In the genomic region with DNA sequence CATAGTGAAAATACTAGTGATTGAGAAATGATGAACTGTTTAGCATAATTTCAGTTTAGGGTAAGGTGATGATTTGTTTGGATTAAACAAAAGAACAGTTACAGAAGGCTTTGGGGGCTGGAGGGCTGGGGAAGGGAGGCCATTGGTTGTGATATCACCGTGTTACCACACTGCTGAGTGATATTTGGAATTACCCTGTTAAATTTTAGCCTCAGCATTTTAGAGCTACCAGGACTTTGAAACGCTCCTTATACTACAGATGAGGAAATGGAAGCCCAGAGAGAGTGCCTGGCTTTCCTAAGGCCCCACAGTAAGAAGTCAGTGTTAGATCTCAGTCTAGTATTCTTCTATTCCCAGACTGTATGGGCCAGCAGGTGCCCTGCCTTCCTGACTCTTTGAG, we compare ENCODE assay signal across 17 cellular contexts. TPM values are rescaled to one million over a fixed set of nuclear protein-coding genes. Genes with fewer than 3 reads are reported as not detected.
DNase-seq lines count a peak whose midpoint lies in the region; ATAC-seq, FAIRE-seq and TF ChIP-seq lines count a peak whose summit lies in the region.
"Had no signal": no experiment of that assay in that cellular context is flagged by ENCODE, and none has a peak within 500 bp of the region (broad histone marks: within the 10 kb centered on the region; RNA-seq: fewer than 3 reads in every experiment).

No MANE protein-coding gene starts in this region.

- 8% methylated on average over 2 of the region's 2 CpGs for WGBS in HepG2 (ENCODE audit: low lambda C conversion rate)
- 55% methylated on average over 2 of the region's 2 CpGs for WGBS in right lobe of liver (ENCODE audit: insufficient coverage, low coverage, low lambda C conversion rate, missing lambda C conversion rate)
- WGBS in neuronal stem cell (ENCODE audit: extremely low coverage in 2 of 2, insufficient read length in 2 of 2, insufficient replicate concordance in 1 of 2), 2 donors: no CpG with 5 or more reads among the region's 2 CpGs
- 49 to 63% (median 62%) methylated on average over 2 of the region's 2 CpGs for WGBS in small intestine, 3 donors

- no peak overlapping the region for H3K9ac ChIP-seq in HepG2 (ENCODE audit: insufficient read depth, low read depth, low read length)
- H3K9ac ChIP-seq in OCI-LY3 (ENCODE audit: low read length): no peak overlapping the region
- no peak overlapping the region for H3K9ac ChIP-seq in neuronal stem cell (ENCODE audit: low read depth, low read length, poor library complexity)
- H3K9ac ChIP-seq: BLaER1, KMS-11 had no signal

- in situ Hi-C loops in HepG2 (cut with HindIII; ENCODE audit: extremely low pct_ligation_motif_present, low pct_unique_long_range_greater_than_20kb): no loop called here

- no peaks in the 10 kb centered on the region for H3K79me1 ChIP-seq in neuronal stem cell (ENCODE audit: low read depth, low read length)

- POLR2A ChIA-PET in HepG2 (lab: Yijun Ruan, JAX): no interaction called here

- H4K20me1 ChIP-seq in HepG2 (ENCODE audit: insufficient read depth, low read length): no peaks in the 10 kb centered on the region
- no peaks in the 10 kb centered on the region for H4K20me1 ChIP-seq in GM23338 (replicated peaks; ENCODE audit: insufficient read depth)
- no peaks in the 10 kb centered on the region for H4K20me1 ChIP-seq in OCI-LY3 (ENCODE audit: insufficient read depth, low read length)
- H4K20me1 ChIP-seq: BLaER1 had no signal

- H2BK12ac ChIP-seq in neuronal stem cell (ENCODE audit: low read length): no peak overlapping the region

- no peak overlapping the region for H2AK5ac ChIP-seq in neuronal stem cell (ENCODE audit: low read depth, low read length)

- H3K4me3 Mint-ChIP-seq in GM23338: no peak overlapping the region
- H3K4me3 Mint-ChIP-seq in activated CD4-positive, alpha-beta T cell treated with anti-CD3 and anti-CD28 coated beads, Interleukin-2, amount 10 ng/mL, durations not matched to agents 24 days and 14 days: no peak overlapping the region
- H3K4me3 Mint-ChIP-seq: CD14-positive monocyte; CD4-positive, alpha-beta memory T cell had no signal

- peaks cover 4% of the 10 kb centered on the region for H3K27me3 Mint-ChIP-seq in GM23338 (ENCODE audit: insufficient read depth, low read depth, poor library complexity)
- H3K27me3 Mint-ChIP-seq in activated CD4-positive, alpha-beta T cell treated with anti-CD3 and anti-CD28 coated beads, Interleukin-2, amount 10 ng/mL, durations not matched to agents 24 days and 14 days: peaks cover 7% of the 10 kb centered on the region
- H3K27me3 Mint-ChIP-seq: CD4-positive, alpha-beta memory T cell had no signal

- no peak overlapping the region for H4K91ac ChIP-seq in neuronal stem cell (ENCODE audit: low read depth, low read length, poor library complexity)

- no peak overlapping the region for H2BK120ac ChIP-seq in neuronal stem cell (ENCODE audit: low read depth, low read length)

- intact Hi-C loops in HepG2 (cut with micrococcal nuclease; ENCODE audit: unreplicated experiment): no loop called here
- intact Hi-C loops in right lobe of liver (cut with DNase I): no loop called here
- intact Hi-C loops in activated CD4-positive, alpha-beta T cell treated with anti-CD3 and anti-CD28 coated beads, Interleukin-2, amount 10 ng/mL, durations not matched to agents 24 days and 14 days (cut with micrococcal nuclease): no loop called here

- no peak for FAIRE-seq in HepG2 (lab: Jason Lieb, UNC)
- no peak for FAIRE-seq in small intestine (lab: Jason Lieb, UNC)

- no peaks in the 10 kb centered on the region for H3K4me1 Mint-ChIP-seq in GM23338
- H3K4me1 Mint-ChIP-seq in activated CD4-positive, alpha-beta T cell treated with anti-CD3 and anti-CD28 coated beads, Interleukin-2, amount 10 ng/mL, durations not matched to agents 24 days and 14 days: peaks cover 15% of the 10 kb centered on the region

- no TSS peak for BruUV-seq in HepG2 (replicated peaks; lab: Mats Ljungman, UMichigan)

- no peak overlapping the region for H3K27ac Mint-ChIP-seq in GM23338
- H3K27ac Mint-ChIP-seq in activated CD4-positive, alpha-beta T cell treated with anti-CD3 and anti-CD28 coated beads, Interleukin-2, amount 10 ng/mL, durations not matched to agents 24 days and 14 days: no peak overlapping the region
- H3K27ac Mint-ChIP-seq: CD14-positive monocyte had no signal

- TF ChIP-seq CTCF in HepG2 (CRISPR knock-in tag; IDR thresholded peaks at IDR 0.05): no peak
- TF ChIP-seq CTCF in right lobe of liver (IDR thresholded peaks at IDR 0.05): no peak
- no peak for TF ChIP-seq CTCF in GM23338 (conservative IDR thresholded peaks at IDR 0.05; ENCODE audit: low read depth in 2 of 2)
- TF ChIP-seq CTCF in OCI-LY3 (IDR thresholded peaks at IDR 0.05; ENCODE audit: low read depth, low read length): no peak

- no peak overlapping the region for H2BK15ac ChIP-seq in neuronal stem cell (ENCODE audit: low read length)

- no peak for TF ChIP-seq RAD21 in HepG2 (CRISPR knock-in tag; IDR thresholded peaks at IDR 0.05)

- TF ChIP-seq EP300 in HepG2 (IDR thresholded peaks at IDR 0.05; ENCODE audit: low read depth in 2 of 2, low read length in 2 of 2) (no peak), HepG2 (CRISPR knock-in tag; IDR thresholded peaks at IDR 0.05; ENCODE audit: borderline replicate concordance) (no peak)

- H3K14ac ChIP-seq in neuronal stem cell (ENCODE audit: low read length): no peak overlapping the region

- ATAC-seq in HepG2 (no peak), right lobe of liver (no peak), GM23338 (no peak)

- no peak overlapping the region for H3K18ac ChIP-seq in neuronal stem cell (ENCODE audit: low read length)

- H3K27ac ChIP-seq in HepG2 (ENCODE audit: extremely low read length, insufficient read depth, low read length) (no peak overlapping the region), right lobe of liver (no peak overlapping the region), GM23338 (ENCODE audit: low read depth) (no peak overlapping the region), OCI-LY3 (ENCODE audit: low read length) (no peak overlapping the region), neuronal stem cell (replicated peaks; ENCODE audit: low read length) (no peak overlapping the region), small intestine (ENCODE audit: low read depth in 1 of 2, low read length in 1 of 2) (no peak overlapping the region)
- H3K27ac ChIP-seq: BLaER1, KMS-11 had no signal

- CTCF ChIA-PET in HepG2 (lab: Yijun Ruan, JAX; ENCODE audit: low intra/inter-chr PET ratio, low total read pairs): no interaction called here

- H2BK5ac ChIP-seq in neuronal stem cell (ENCODE audit: low read length): no peak overlapping the region

- H3K9me3 Mint-ChIP-seq in GM23338: no peaks in the 10 kb centered on the region
- H3K9me3 Mint-ChIP-seq in activated CD4-positive, alpha-beta T cell treated with anti-CD3 and anti-CD28 coated beads, Interleukin-2, amount 10 ng/mL, durations not matched to agents 24 days and 14 days: no peaks in the 10 kb centered on the region
- H3K9me3 Mint-ChIP-seq: CD4-positive, alpha-beta memory T cell had no signal

- H3K36me3 ChIP-seq in HepG2 (replicated peaks in 1 of 2; ENCODE audit: control insufficient read depth in 1 of 2, insufficient read depth in 2 of 2, low read length in 2 of 2): no peaks in the 10 kb centered on the region
- H3K36me3 ChIP-seq in right lobe of liver: no peaks in the 10 kb centered on the region
- no peaks in the 10 kb centered on the region for H3K36me3 ChIP-seq in GM23338 (ENCODE audit: insufficient read depth)
- H3K36me3 ChIP-seq in OCI-LY3 (replicated peaks; ENCODE audit: low read depth, low read length): no peaks in the 10 kb centered on the region
- no peaks in the 10 kb centered on the region for H3K36me3 ChIP-seq in neuronal stem cell (replicated peaks in 1 of 2; ENCODE audit: control insufficient read depth in 2 of 2, insufficient read depth in 2 of 2, low read length in 2 of 2)
- H3K36me3 ChIP-seq in small intestine (ENCODE audit: control insufficient read depth in 2 of 2, insufficient read depth in 2 of 2, low read length in 2 of 2): no peaks in the 10 kb centered on the region
- H3K36me3 ChIP-seq: BLaER1, HAP-1 had no signal

- no peak overlapping the region for H4K8ac ChIP-seq in neuronal stem cell (ENCODE audit: low read depth, low read length)

- H3K4me3 ChIP-seq in HepG2 (replicated peaks in 1 of 3; ENCODE audit: insufficient read depth in 1 of 3, low read depth in 2 of 3, low read length in 3 of 3) (no peak overlapping the region), right lobe of liver (no peak overlapping the region), GM23338 (no peak overlapping the region), OCI-LY3 (ENCODE audit: low read length) (no peak overlapping the region), neuronal stem cell (ENCODE audit: low read length in 2 of 2) (no peak overlapping the region), small intestine (ENCODE audit: low read depth in 1 of 2, low read length in 2 of 2) (no peak overlapping the region)
- H3K4me3 ChIP-seq: BLaER1, HAP-1 had no signal

- TF ChIP-seq POLR2A in HepG2 (IDR thresholded peaks at IDR 0.05; ENCODE audit: insufficient read depth in 1 of 2, low read depth in 2 of 2, low read length in 2 of 2) (no peak), right lobe of liver (IDR thresholded peaks at IDR 0.05) (no peak)

- H3K9me2 ChIP-seq in GM23338 (ENCODE audit: insufficient read depth): no peaks in the 10 kb centered on the region

- H3F3A ChIP-seq in GM23338 (replicated peaks; ENCODE audit: low read depth): no peaks in the 10 kb centered on the region

- no peak overlapping the region for H3K4ac ChIP-seq in neuronal stem cell (ENCODE audit: low read length)

- peak overlapping the region; percentile 46 for H3K4me2 ChIP-seq in HepG2 (ENCODE audit: low read depth, low read length)
- H3K4me2 ChIP-seq in GM23338: no peak overlapping the region
- H3K4me2 ChIP-seq in OCI-LY3 (ENCODE audit: low read length): peak overlapping the region; percentile 43
- no peak overlapping the region for H3K4me2 ChIP-seq in neuronal stem cell (ENCODE audit: insufficient read depth, low read length, poor library complexity, severe bottlenecking)
- H3K4me2 ChIP-seq: BLaER1, KMS-11 had no signal

- H2AFZ ChIP-seq in HepG2 (ENCODE audit: low read length) (no peak overlapping the region), GM23338 (peak overlapping the region; percentile 63), OCI-LY3 (ENCODE audit: low read depth, low read length) (peak overlapping the region; percentile 77), neuronal stem cell (ENCODE audit: low read length) (peak overlapping the region; percentile 7)

- no peaks in the 10 kb centered on the region; a peak in 1 of 5 replicates for H3K27me3 ChIP-seq in HepG2 (ENCODE audit: control insufficient read depth in 1 of 2, insufficient read depth in 2 of 2, low read length in 2 of 2)
- no peaks in the 10 kb centered on the region for H3K27me3 ChIP-seq in right lobe of liver
- no peaks in the 10 kb centered on the region for H3K27me3 ChIP-seq in GM23338 (ENCODE audit: insufficient read depth)
- peaks cover 8% of the 10 kb centered on the region; the same call in 1 of the 2 replicates for H3K27me3 ChIP-seq in OCI-LY3 (ENCODE audit: low read depth, low read length)
- no peaks in the 10 kb centered on the region for H3K27me3 ChIP-seq in neuronal stem cell (ENCODE audit: control insufficient read depth in 3 of 3, insufficient read depth in 3 of 3, low read depth in 1 of 3, low read length in 3 of 3)
- no peaks in the 10 kb centered on the region for H3K27me3 ChIP-seq in small intestine (ENCODE audit: control insufficient read depth in 2 of 2, insufficient read depth in 2 of 2, low read length in 2 of 2)
- H3K27me3 ChIP-seq: BLaER1 had no signal

- peaks cover 52% of the 10 kb centered on the region for H3K4me1 ChIP-seq in HepG2 (ENCODE audit: insufficient read depth, low read length)
- no peaks in the 10 kb centered on the region for H3K4me1 ChIP-seq in right lobe of liver
- H3K4me1 ChIP-seq in GM23338 (ENCODE audit: insufficient read depth): no peaks in the 10 kb centered on the region
- peaks cover 29% of the 10 kb centered on the region for H3K4me1 ChIP-seq in OCI-LY3 (ENCODE audit: low read length)
- no peaks in the 10 kb centered on the region for H3K4me1 ChIP-seq in neuronal stem cell (ENCODE audit: control insufficient read depth in 2 of 2, insufficient read depth in 1 of 2, low read depth in 1 of 2, low read length in 2 of 2)
- no peaks in the 10 kb centered on the region for H3K4me1 ChIP-seq in small intestine (ENCODE audit: control insufficient read depth in 2 of 2, insufficient read depth in 1 of 2, low read depth in 1 of 2, low read length in 1 of 2)
- H3K4me1 ChIP-seq: BLaER1, HAP-1 had no signal

- no peak overlapping the region for H3K23ac ChIP-seq in neuronal stem cell (ENCODE audit: low read depth, low read length, poor library complexity)

- no peaks in the 10 kb centered on the region for H3K79me2 ChIP-seq in HepG2 (ENCODE audit: insufficient read depth, low read length)
- H3K79me2 ChIP-seq in GM23338 (replicated peaks; ENCODE audit: insufficient read depth): no peaks in the 10 kb centered on the region
- H3K79me2 ChIP-seq in OCI-LY3 (ENCODE audit: low read length): no peaks in the 10 kb centered on the region

- DNase-seq in HepG2 (ENCODE audit: low spot score) (no peak), right lobe of liver (no peak), GM23338 (ENCODE audit: low spot score) (no peak), neuronal stem cell (ENCODE audit: low spot score) (no peak), small intestine (no peak)
- no peak for DNase-seq in central memory CD4-positive, alpha-beta T cell
- DNase-seq in activated CD4-positive, alpha-beta T cell treated with anti-CD3 and anti-CD28 coated beads, Interleukin-2, amount 10 ng/mL, durations not matched to agents 24 days and 14 days: no peak
- DNase-seq: 8988T; CD4-positive, alpha-beta memory T cell; DMS79 treated with DMSO at 0.1 percent for 48 hours; GF-D8 had no signal

- H3K9me3 ChIP-seq in HepG2 (ENCODE audit: low read length) (no peaks in the 10 kb centered on the region), right lobe of liver (no peaks in the 10 kb centered on the region), OCI-LY3 (ENCODE audit: insufficient read depth, low read length) (no peaks in the 10 kb centered on the region), neuronal stem cell (replicated peaks in 1 of 2; ENCODE audit: control insufficient read depth in 2 of 2, insufficient read depth in 1 of 2, low read depth in 1 of 2, low read length in 2 of 2) (no peaks in the 10 kb centered on the region), small intestine (ENCODE audit: control insufficient read depth, low read depth) (no peaks in the 10 kb centered on the region)
- H3K9me3 ChIP-seq: BLaER1, HAP-1 had no signal

- H3K36me3 Mint-ChIP-seq in GM23338 (ENCODE audit: low read depth): no peaks in the 10 kb centered on the region
- H3K36me3 Mint-ChIP-seq in activated CD4-positive, alpha-beta T cell treated with anti-CD3 and anti-CD28 coated beads, Interleukin-2, amount 10 ng/mL, durations not matched to agents 24 days and 14 days (ENCODE audit: low read depth): no peaks in the 10 kb centered on the region
- H3K36me3 Mint-ChIP-seq: CD14-positive monocyte; CD4-positive, alpha-beta memory T cell had no signal

RNA-seq across cellular contexts. Expression of a gene that starts 15.6 kb away (rescaled TPM):
- total RNA-seq in HepG2 (2016; rRNA removed; fragmentation: Illumina TruSeq; extraction: Trizol): not detected in 2 replicates
- total RNA-seq in HepG2 (2016; cell fraction: cytosol; rRNA removed; fragmentation: Illumina TruSeq; extraction: Trizol; ENCODE audit: low read depth): not detected in 2 replicates
- total RNA-seq in HepG2 (2016; cell fraction: insoluble cytoplasmic fraction; rRNA removed; fragmentation: Illumina TruSeq; extraction: Trizol): 0.04 TPM in 1 of 2 replicates, not detected in the other
- total RNA-seq in HepG2 (2016; cell fraction: membrane; rRNA removed; fragmentation: Illumina TruSeq; extraction: Trizol): not detected in 2 replicates
- total RNA-seq in HepG2 (2016; cell fraction: nucleus; rRNA removed; fragmentation: Illumina TruSeq; extraction: Trizol): 0.37 TPM in 1 of 2 replicates, not detected in the other
- 0.03 and 0.04 TPM in 2 replicates for polyA plus RNA-seq in HepG2 (2011; rRNA removed)
- polyA plus RNA-seq in HepG2 (2011; cell fraction: cytosol; rRNA removed): 0.01 and 0.03 TPM in 2 replicates
- polyA plus RNA-seq in HepG2 (2011; cell fraction: nucleus; rRNA removed): 0.10 and 0.21 TPM in 2 replicates
- polyA plus RNA-seq in HepG2 (2012): 0.04 and 0.19 TPM in 2 replicates
- not detected in 2 replicates for polyA plus RNA-seq in HepG2 (2016; cell fraction: cytosol; fragmentation: Illumina TruSeq; extraction: Trizol; ENCODE audit: low read depth)
- polyA plus RNA-seq in HepG2 (2016; cell fraction: insoluble cytoplasmic fraction; fragmentation: Illumina TruSeq; extraction: Trizol; ENCODE audit: low read depth): not detected in 2 replicates
- polyA plus RNA-seq in HepG2 (2016; cell fraction: membrane; fragmentation: Illumina TruSeq; extraction: Trizol; ENCODE audit: low read depth): not detected in 2 replicates
- polyA plus RNA-seq in HepG2 (2016; cell fraction: nucleus; fragmentation: Illumina TruSeq; extraction: Trizol; ENCODE audit: insufficient read depth, low read depth): 0.27 and 0.41 TPM in 2 replicates
- 0.04 TPM in 1 of 2 replicates, not detected in the other for polyA minus RNA-seq in HepG2 (2011; rRNA and poly(A)+ RNA removed; ENCODE audit: low replicate concordance)
- polyA minus RNA-seq in HepG2 (2011; cell fraction: cytosol; rRNA and poly(A)+ RNA removed): not detected in 2 replicates
- polyA minus RNA-seq in HepG2 (2011; cell fraction: nucleus; rRNA and poly(A)+ RNA removed): 0.39 and 1.5 TPM in 2 replicates
- total RNA-seq in right lobe of liver: under 1 TPM in 4 of 6 experiments, not detected in 2; 0.11 to 0.56 (median 0.29) TPM
- 0.10 and 9.2 TPM in 2 replicates for total RNA-seq in GM23338 (2014; rRNA removed; shearing (Covaris generic))
- 1.6 and 1.8 TPM in 2 replicates for polyA plus RNA-seq in GM23338 (2016; fragmentation: Nextera tagmentation; extraction: Ambion mirVana)
- polyA plus RNA-seq in neuronal stem cell (2013, experiment 1 of 2): 0.54 TPM
- polyA plus RNA-seq in neuronal stem cell (2013, experiment 2 of 2): 0.47 TPM
- polyA plus RNA-seq in small intestine: under 1 TPM in 1 of 3 donors, not detected in 2; 0.13 TPM
- total RNA-seq in activated CD4-positive, alpha-beta T cell treated with anti-CD3 and anti-CD28 coated beads, Interleukin-2, amount 10 ng/mL, durations not matched to agents 24 days and 14 days: 0.09 TPM in 1 of 2 replicates, not detected in the other
- total RNA-seq: H4 had no signal
- polyA plus RNA-seq: CD14-positive monocyte had no signal

RNA-seq across cellular contexts. Expression of a gene that starts 29.5 kb away (rescaled TPM):
- total RNA-seq in HepG2 (2016; rRNA removed; fragmentation: Illumina TruSeq; extraction: Trizol) (28.0 and 38.6 TPM in 2 replicates), right lobe of liver (1 to 10 TPM; 4.1 to 8.1 (median 5.0) TPM)
- total RNA-seq in HepG2 (2016; cell fraction: cytosol; rRNA removed; fragmentation: Illumina TruSeq; extraction: Trizol; ENCODE audit: low read depth): 15.2 and 17.8 TPM in 2 replicates
- total RNA-seq in HepG2 (2016; cell fraction: insoluble cytoplasmic fraction; rRNA removed; fragmentation: Illumina TruSeq; extraction: Trizol): 26.8 and 38.7 TPM in 2 replicates
- total RNA-seq in HepG2 (2016; cell fraction: membrane; rRNA removed; fragmentation: Illumina TruSeq; extraction: Trizol): 21.3 and 23.0 TPM in 2 replicates
- total RNA-seq in HepG2 (2016; cell fraction: nucleus; rRNA removed; fragmentation: Illumina TruSeq; extraction: Trizol): 10.8 and 13.4 TPM in 2 replicates
- polyA plus RNA-seq in HepG2 (2011; rRNA removed) (4.6 and 7.0 TPM in 2 replicates), GM23338 (2016; fragmentation: Nextera tagmentation; extraction: Ambion mirVana) (45.2 and 47.8 TPM in 2 replicates), small intestine (10 to 100 TPM in 1 of 3 donors, 1 to 10 TPM in 2; 7.8 to 18.8 (median 9.2) TPM)
- 3.8 and 5.3 TPM in 2 replicates for polyA plus RNA-seq in HepG2 (2011; cell fraction: cytosol; rRNA removed)
- polyA plus RNA-seq in HepG2 (2011; cell fraction: nucleus; rRNA removed): 0.76 and 1.3 TPM in 2 replicates
- polyA plus RNA-seq in HepG2 (2012): 8.9 and 12.7 TPM in 2 replicates
- polyA plus RNA-seq in HepG2 (2016; cell fraction: cytosol; fragmentation: Illumina TruSeq; extraction: Trizol; ENCODE audit: low read depth): 16.5 and 17.4 TPM in 2 replicates
- polyA plus RNA-seq in HepG2 (2016; cell fraction: insoluble cytoplasmic fraction; fragmentation: Illumina TruSeq; extraction: Trizol; ENCODE audit: low read depth): 36.3 and 42.2 TPM in 2 replicates
- 21.4 and 21.5 TPM in 2 replicates for polyA plus RNA-seq in HepG2 (2016; cell fraction: membrane; fragmentation: Illumina TruSeq; extraction: Trizol; ENCODE audit: low read depth)
- polyA plus RNA-seq in HepG2 (2016; cell fraction: nucleus; fragmentation: Illumina TruSeq; extraction: Trizol; ENCODE audit: insufficient read depth, low read depth): 19.3 and 21.2 TPM in 2 replicates
- polyA minus RNA-seq in HepG2 (2011; rRNA and poly(A)+ RNA removed; ENCODE audit: low replicate concordance): 0.58 and 1.8 TPM in 2 replicates
- polyA minus RNA-seq in HepG2 (2011; cell fraction: cytosol; rRNA and poly(A)+ RNA removed): 2.3 and 2.4 TPM in 2 replicates
- 1.8 and 3.2 TPM in 2 replicates for polyA minus RNA-seq in HepG2 (2011; cell fraction: nucleus; rRNA and poly(A)+ RNA removed)
- total RNA-seq in GM23338 (2014; rRNA removed; shearing (Covaris generic)): 5.9 and 7.6 TPM in 2 replicates
- polyA plus RNA-seq in neuronal stem cell (2013, experiment 1 of 2): 27.4 TPM
- 26.2 TPM for polyA plus RNA-seq in neuronal stem cell (2013, experiment 2 of 2)
- total RNA-seq in activated CD4-positive, alpha-beta T cell treated with anti-CD3 and anti-CD28 coated beads, Interleukin-2, amount 10 ng/mL, durations not matched to agents 24 days and 14 days: 4.9 and 5.9 TPM in 2 replicates

RNA-seq across cellular contexts. Expression of a gene that starts 29.5 kb away (rescaled TPM):
- total RNA-seq in HepG2 (2016; rRNA removed; fragmentation: Illumina TruSeq; extraction: Trizol) (24.2 and 33.3 TPM in 2 replicates), right lobe of liver (1 to 10 TPM; 4.4 to 6.4 (median 4.9) TPM)
- 5.9 and 6.1 TPM in 2 replicates for total RNA-seq in HepG2 (2016; cell fraction: cytosol; rRNA removed; fragmentation: Illumina TruSeq; extraction: Trizol; ENCODE audit: low read depth)
- total RNA-seq in HepG2 (2016; cell fraction: insoluble cytoplasmic fraction; rRNA removed; fragmentation: Illumina TruSeq; extraction: Trizol): 21.5 and 35.3 TPM in 2 replicates
- total RNA-seq in HepG2 (2016; cell fraction: membrane; rRNA removed; fragmentation: Illumina TruSeq; extraction: Trizol): 8.5 and 9.0 TPM in 2 replicates
- total RNA-seq in HepG2 (2016; cell fraction: nucleus; rRNA removed; fragmentation: Illumina TruSeq; extraction: Trizol): 22.5 and 29.3 TPM in 2 replicates
- polyA plus RNA-seq in HepG2 (2011; rRNA removed) (9.2 and 10.3 TPM in 2 replicates), GM23338 (2016; fragmentation: Nextera tagmentation; extraction: Ambion mirVana) (13.3 and 13.6 TPM in 2 replicates), small intestine (1 to 10 TPM; 2.4 to 6.6 (median 4.9) TPM)
- 5.0 and 6.8 TPM in 2 replicates for polyA plus RNA-seq in HepG2 (2011; cell fraction: cytosol; rRNA removed)
- 5.3 and 7.3 TPM in 2 replicates for polyA plus RNA-seq in HepG2 (2011; cell fraction: nucleus; rRNA removed)
- polyA plus RNA-seq in HepG2 (2012): 8.2 and 11.0 TPM in 2 replicates
- polyA plus RNA-seq in HepG2 (2016; cell fraction: cytosol; fragmentation: Illumina TruSeq; extraction: Trizol; ENCODE audit: low read depth): 0.76 and 1.6 TPM in 2 replicates
- polyA plus RNA-seq in HepG2 (2016; cell fraction: insoluble cytoplasmic fraction; fragmentation: Illumina TruSeq; extraction: Trizol; ENCODE audit: low read depth): 28.0 and 28.1 TPM in 2 replicates
- polyA plus RNA-seq in HepG2 (2016; cell fraction: membrane; fragmentation: Illumina TruSeq; extraction: Trizol; ENCODE audit: low read depth): 2.1 and 3.6 TPM in 2 replicates
- polyA plus RNA-seq in HepG2 (2016; cell fraction: nucleus; fragmentation: Illumina TruSeq; extraction: Trizol; ENCODE audit: insufficient read depth, low read depth): 26.5 and 31.9 TPM in 2 replicates
- polyA minus RNA-seq in HepG2 (2011; rRNA and poly(A)+ RNA removed; ENCODE audit: low replicate concordance): 15.2 and 21.4 TPM in 2 replicates
- polyA minus RNA-seq in HepG2 (2011; cell fraction: cytosol; rRNA and poly(A)+ RNA removed): 10.3 and 17.1 TPM in 2 replicates
- 26.0 and 39.3 TPM in 2 replicates for polyA minus RNA-seq in HepG2 (2011; cell fraction: nucleus; rRNA and poly(A)+ RNA removed)
- 32.9 and 34.0 TPM in 2 replicates for total RNA-seq in GM23338 (2014; rRNA removed; shearing (Covaris generic))
- polyA plus RNA-seq in neuronal stem cell (2013, experiment 1 of 2): 14.4 TPM
- polyA plus RNA-seq in neuronal stem cell (2013, experiment 2 of 2): 14.9 TPM
- total RNA-seq in activated CD4-positive, alpha-beta T cell treated with anti-CD3 and anti-CD28 coated beads, Interleukin-2, amount 10 ng/mL, durations not matched to agents 24 days and 14 days: 21.0 and 24.3 TPM in 2 replicates

Comparison
In these comparisons a context has a peak if more than half of its experiments do, and no peak if none do; other contexts are left out.
1. H3K4me2 ChIP-seq: peak in HepG2 (single experiment) and OCI-LY3 (single experiment); none in GM23338 (single experiment) and neuronal stem cell (single experiment).